ENCODE assay signal across 17 cellular contexts in genomic region chr13:110817143-110817542, GRCh38.
DNase-seq lines count a peak whose midpoint lies in the region; ATAC-seq, FAIRE-seq and TF ChIP-seq lines count a peak whose summit lies in the region.
"Had no signal": no experiment of that assay in that cellular context is flagged by ENCODE, and none has a peak within 500 bp of the region (broad histone marks: within the 10 kb centered on the region; RNA-seq: fewer than 3 reads in every experiment).

No MANE protein-coding gene starts in this region.

- H3K4me3 Mint-ChIP-seq in osteocyte (ENCODE audit: unreplicated experiment), result no peak overlapping the region
- H3K4me3 Mint-ChIP-seq: B cell; CD4-positive, alpha-beta memory T cell; GM23338 had no signal

- no peak overlapping the region for H3K4ac ChIP-seq in IMR-90 (ENCODE audit: low read depth, low read length)

- in situ Hi-C loops in GM13977 (cut with MboI; ENCODE audit: low pct_unique_long_range_greater_than_20kb, low sequenced_read_pairs, unreplicated experiment), result loop anchor here (25.0 kb wide), 2 partner anchors 205 to 355 kb away; partner anchors contain the start of gene NAXD
- in situ Hi-C loops in IMR-90 (cut with MboI; ENCODE audit: low sequenced_read_pairs), result loop anchor here (25.0 kb wide), 1 partner anchor 230 kb away; no protein-coding TSS in a partner anchor
- in situ Hi-C loops in GM12878 (cut with MboI), result loop anchor here (5.0 to 10.0 kb wide), 3 partner anchors 220 to 592 kb away; no protein-coding TSS in a partner anchor

- H4K20me1 ChIP-seq in IMR-90 (ENCODE audit: insufficient read depth, low read length) (no peaks in the 10 kb centered on the region), GM12878 (ENCODE audit: control insufficient read depth, insufficient read depth) (no peaks in the 10 kb centered on the region)

- H3K4me2 ChIP-seq in IMR-90 (ENCODE audit: low read depth, low read length) (no peak overlapping the region), GM12878 (ENCODE audit: control insufficient read depth, insufficient read depth) (no peak overlapping the region)
- H3K4me2 ChIP-seq: GM23338 had no signal

- ATAC-seq in IMR-90 (ENCODE audit: low read depth) (peak; percentile 9; the same call in 1 of the 2 replicates), GM12878 (no peak), HG03354 (IDR thresholded peaks at IDR 0.05; ENCODE audit: poor library complexity, severe bottlenecking, unreplicated experiment) (no peak)
- ATAC-seq: GM23338, HepG2 had no signal

- no peak for TF ChIP-seq EP300 in GM12878 (IDR thresholded peaks at IDR 0.05; ENCODE audit: borderline replicate concordance in 1 of 2, control insufficient read depth in 1 of 2, low read depth in 2 of 2, low read length in 2 of 2)

- H4K5ac ChIP-seq in IMR-90 (ENCODE audit: low read depth, low read length), result no peak overlapping the region

- H3K23ac ChIP-seq in IMR-90 (ENCODE audit: low read depth, low read length), result no peak overlapping the region

- CTCF ChIA-PET in IMR-90 (lab: Yijun Ruan, JAX) (no interaction called here), GM12878 (lab: Yijun Ruan, JAX) (interaction anchor here (1.0 to 6.7 kb wide), 12 partner anchors 30 to 362 kb away, joined by 3 to 82 read pairs (median 11); no protein-coding TSS in a partner anchor)

- H2AFZ ChIP-seq in IMR-90 (replicated peaks; ENCODE audit: low read length, poor library complexity) (no peak overlapping the region), GM12878 (ENCODE audit: control insufficient read depth, low read depth, low read length) (no peak overlapping the region)
- H2AFZ ChIP-seq: GM23338 had no signal

- H3K27me3 Mint-ChIP-seq in osteocyte (ENCODE audit: unreplicated experiment), result no peaks in the 10 kb centered on the region

- H3K9me3 Mint-ChIP-seq in osteocyte (ENCODE audit: unreplicated experiment), result no peaks in the 10 kb centered on the region
- H3K9me3 Mint-ChIP-seq: CD4-positive, alpha-beta memory T cell; GM23338 had no signal

- H3K36me3 Mint-ChIP-seq in osteocyte (ENCODE audit: unreplicated experiment), result no peaks in the 10 kb centered on the region
- H3K36me3 Mint-ChIP-seq: CD4-positive, alpha-beta memory T cell had no signal

- no peak overlapping the region for H2BK15ac ChIP-seq in IMR-90 (ENCODE audit: low read depth, low read length)

- H3K27me3 ChIP-seq in IMR-90 (ENCODE audit: control insufficient read depth, insufficient read depth, low read length), result peaks cover 5% of the 10 kb centered on the region
- no peaks in the 10 kb centered on the region for H3K27me3 ChIP-seq in GM12878 (replicated peaks in 1 of 2; ENCODE audit: control insufficient read depth in 2 of 2, insufficient read depth in 2 of 2, low read length in 1 of 2)

- TF ChIP-seq CTCF in GM13977 (IDR thresholded peaks at IDR 0.05; ENCODE audit: extremely low read depth, insufficient read depth, missing control alignments) (no peak), IMR-90 (conservative IDR thresholded peaks at IDR 0.05; ENCODE audit: low read depth, low read length) (no peak), GM12878 (IDR thresholded peaks at IDR 0.05 in 2 of 3, conservative IDR thresholded peaks at IDR 0.05 in 1 of 3; ENCODE audit: control insufficient read depth in 2 of 3, extremely low read depth in 1 of 3, insufficient read depth in 1 of 3, low read depth in 3 of 3, low read length in 3 of 3) (no peak), osteocyte (IDR thresholded peaks at IDR 0.05) (no peak)

- H3K4me1 Mint-ChIP-seq in osteocyte (ENCODE audit: unreplicated experiment), result peaks cover 11% of the 10 kb centered on the region

- no peak overlapping the region for H3K27ac Mint-ChIP-seq in osteocyte (ENCODE audit: unreplicated experiment)
- H3K27ac Mint-ChIP-seq: B cell had no signal

- H3K18ac ChIP-seq in IMR-90 (ENCODE audit: low read depth, low read length), result no peak overlapping the region

- H3K9ac ChIP-seq in IMR-90 (ENCODE audit: low read depth, low read length), result no peak overlapping the region
- H3K9ac ChIP-seq in GM12878 (ENCODE audit: control insufficient read depth, insufficient read depth, low read length), result no peak overlapping the region

- H2AK5ac ChIP-seq in IMR-90 (ENCODE audit: low read depth, low read length), result no peak overlapping the region

- no peaks in the 10 kb centered on the region for H3K79me2 ChIP-seq in GM12878 (ENCODE audit: control insufficient read depth, insufficient read depth, low read length)

- no peak overlapping the region for H3K56ac ChIP-seq in IMR-90 (ENCODE audit: extremely low read depth, insufficient read depth, low read length)

- H3K27ac ChIP-seq in IMR-90 (ENCODE audit: insufficient read depth, low read length), result no peak overlapping the region
- H3K27ac ChIP-seq in GM12878 (ENCODE audit: control insufficient read depth, insufficient read depth), result no peak overlapping the region

- H2AK9ac ChIP-seq in IMR-90 (replicated peaks; ENCODE audit: low read depth, low read length, poor library complexity), result no peak overlapping the region

- no peaks in the 10 kb centered on the region for H3K36me3 ChIP-seq in IMR-90 (ENCODE audit: control insufficient read depth, insufficient read depth, low read length)
- H3K36me3 ChIP-seq in GM12878 (ENCODE audit: control insufficient read depth in 2 of 2, insufficient read depth in 2 of 2, low read length in 1 of 2), result no peaks in the 10 kb centered on the region
- H3K36me3 ChIP-seq: HAP-1 had no signal

- FAIRE-seq in GM12878 (lab: Jason Lieb, UNC), result peak; percentile 38
- FAIRE-seq in frontal cortex (lab: Jason Lieb, UNC), result no peak
- FAIRE-seq: A204.1, G401.6, HepG2 had no signal

- no CpG with 5 or more reads among the region's 3 CpGs for WGBS in IMR-90 (ENCODE audit: extremely low coverage in 2 of 2, insufficient read length in 1 of 2), 2 experiments
- WGBS in GM12878 (ENCODE audit: insufficient coverage, insufficient replicate concordance, low lambda C conversion rate, missing lambda C conversion rate), result 23% methylated on average over 3 of the region's 3 CpGs

- H3K9me3 ChIP-seq in IMR-90 (ENCODE audit: control insufficient read depth, insufficient read depth, low read length) (no peaks in the 10 kb centered on the region), GM12878 (replicated peaks; ENCODE audit: control insufficient read depth, insufficient read depth, low read length) (no peaks in the 10 kb centered on the region)
- H3K9me3 ChIP-seq: HAP-1 had no signal

- H3K79me1 ChIP-seq in IMR-90 (ENCODE audit: low read depth in 1 of 2, low read length in 2 of 2), result no peaks in the 10 kb centered on the region

- SMC1A ChIA-PET in GM12878 (lab: Charles Lee; ENCODE audit: uncharacterized antibody, unreplicated experiment), result interaction anchor here (0.9 to 4.4 kb wide), 14 partner anchors 10 to 362 kb away, joined by 3 to 50 read pairs (median 7); no protein-coding TSS in a partner anchor

- intact Hi-C loops in IMR-90 (cut with micrococcal nuclease), result loop anchor here (5.0 kb wide), 1 partner anchor 235 kb away; no protein-coding TSS in a partner anchor
- intact Hi-C loops in GM12878 (cut with micrococcal nuclease; ENCODE audit: unreplicated experiment), result loop anchor here (5.0 kb wide), 1 partner anchor 595 kb away; no protein-coding TSS in a partner anchor

- no peak overlapping the region for H3K14ac ChIP-seq in IMR-90 (replicated peaks; ENCODE audit: low read depth, low read length)

- POLR2A ChIA-PET in IMR-90 (lab: Charles Lee; ENCODE audit: unreplicated experiment) (no interaction called here), GM12878 (lab: Charles Lee) (interaction anchor here (1.1 to 1.2 kb wide), 2 partner anchors 102 to 172 kb away, joined by 4 read pairs; no protein-coding TSS in a partner anchor)

- no peak for TF ChIP-seq RAD21 in IMR-90 (IDR thresholded peaks at IDR 0.05; ENCODE audit: low read length)
- TF ChIP-seq RAD21 in GM12878 (IDR thresholded peaks at IDR 0.05; ENCODE audit: insufficient read depth, low read depth, low read length), result no peak

- TF ChIP-seq POLR2A in IMR-90 (IDR thresholded peaks at IDR 0.05; ENCODE audit: low read depth, low read length), result no peak
- no peak for TF ChIP-seq POLR2A in GM12878 (IDR thresholded peaks at IDR 0.05; ENCODE audit: low read depth, low read length)

- DNase-seq in GM13977 (ENCODE audit: low spot score), result peak; percentile 52
- no peak for DNase-seq in IMR-90
- no peak for DNase-seq in GM12878 (ENCODE audit: low read depth, low spot score)
- DNase-seq in osteocyte (ENCODE audit: extremely low spot score, unreplicated experiment), result peak; percentile 17
- no peak for DNase-seq in activated T-cell treated with anti-CD3 and anti-CD28 coated beads, Interleukin-2, amount 50 U/mL, for 48 hours
- DNase-seq in frontal cortex (ENCODE audit: low spot score in 2 of 2), result no peak
- DNase-seq: CD4-positive, alpha-beta memory T cell; DMS153; DMS79 treated with DMSO at 0.1 percent for 48 hours; EL had no signal

- peaks cover 2% of the 10 kb centered on the region; the same call in 1 of the 2 replicates for H3K4me1 ChIP-seq in IMR-90 (ENCODE audit: control insufficient read depth, insufficient read depth, low read length)
- 0 out of 2 replicates have a peak, but pooled peaks cover 5% of the 10 kb centered on the region for H3K4me1 ChIP-seq in GM12878 (ENCODE audit: control insufficient read depth, insufficient read depth, low read length)

- H3K9me1 ChIP-seq in IMR-90 (ENCODE audit: insufficient read depth, low read length), result no peaks in the 10 kb centered on the region; the same call in 1 of the 2 replicates

- dilution Hi-C loops in IMR-90 (cut with HindIII; ENCODE audit: low sequenced_read_pairs, unreplicated experiment), result no loop called here

- BruUV-seq in IMR-90 (replicated peaks; lab: Mats Ljungman, UMichigan) (no TSS peak), GM12878 (replicated peaks; lab: Mats Ljungman, UMichigan) (no TSS peak)

- RAD21 ChIA-PET in GM12878 (lab: Charles Lee; ENCODE audit: unreplicated experiment), result interaction anchor here (1.0 to 3.8 kb wide), 10 partner anchors 40 to 595 kb away, joined by 3 to 22 read pairs (median 5); no protein-coding TSS in a partner anchor

- H4K8ac ChIP-seq in IMR-90 (ENCODE audit: low read depth in 2 of 2, low read length in 2 of 2), result no peak overlapping the region

- H2BK5ac ChIP-seq in IMR-90 (ENCODE audit: low read depth, low read length, poor library complexity, severe bottlenecking), result no peak overlapping the region

- no peak overlapping the region for H4K91ac ChIP-seq in IMR-90 (ENCODE audit: insufficient read depth, low read depth, low read length)

- H3K4me3 ChIP-seq in IMR-90 (ENCODE audit: insufficient read depth, low read depth, low read length) (no peak overlapping the region), GM12878 (no peak overlapping the region)
- H3K4me3 ChIP-seq: GM23338, HAP-1 had no signal

- H2BK120ac ChIP-seq in IMR-90 (ENCODE audit: low read depth, low read length), result no peak overlapping the region

- no peak overlapping the region for H2BK20ac ChIP-seq in IMR-90 (ENCODE audit: low read depth, low read length)

TF ChIP-seq in IMR-90, 13 proteins besides CTCF, POLR2A, EP300 and RAD21 (continues in another document):
- TF ChIP-seq CHD1 (IDR thresholded peaks at IDR 0.05; ENCODE audit: low read depth, low read length) (no peak), NFE2L2 (IDR thresholded peaks at IDR 0.05; ENCODE audit: low read depth, low read length) (no peak), RFX5 (IDR thresholded peaks at IDR 0.05; ENCODE audit: low read depth, low read length) (no peak)

TF ChIP-seq in GM12878, 131 proteins besides CTCF, POLR2A, EP300 and RAD21 (continues in another document):
- TF ChIP-seq HCFC1 (IDR thresholded peaks at IDR 0.05; ENCODE audit: low read length), result no peak
- TF ChIP-seq JUNB (IDR thresholded peaks at IDR 0.05), result peak; percentile 32; the same call in 1 of the 2 replicates
- TF ChIP-seq NR2F1 (conservative IDR thresholded peaks at IDR 0.05), result no peak

Comparison
In these comparisons a context has a peak if more than half of its experiments do, and no peak if none do; other contexts are left out.
1. DNase-seq: peak in GM13977 (single experiment) and osteocyte (single experiment); none in IMR-90 (single experiment), GM12878 (single experiment), activated T-cell treated with anti-CD3 and anti-CD28 coated beads, Interleukin-2, amount 50 U/mL, for 48 hours (0 of 2) and frontal cortex (0 of 2).